Comparison of ENCODE assay signal across 1 cellular context in the genomic region with DNA sequence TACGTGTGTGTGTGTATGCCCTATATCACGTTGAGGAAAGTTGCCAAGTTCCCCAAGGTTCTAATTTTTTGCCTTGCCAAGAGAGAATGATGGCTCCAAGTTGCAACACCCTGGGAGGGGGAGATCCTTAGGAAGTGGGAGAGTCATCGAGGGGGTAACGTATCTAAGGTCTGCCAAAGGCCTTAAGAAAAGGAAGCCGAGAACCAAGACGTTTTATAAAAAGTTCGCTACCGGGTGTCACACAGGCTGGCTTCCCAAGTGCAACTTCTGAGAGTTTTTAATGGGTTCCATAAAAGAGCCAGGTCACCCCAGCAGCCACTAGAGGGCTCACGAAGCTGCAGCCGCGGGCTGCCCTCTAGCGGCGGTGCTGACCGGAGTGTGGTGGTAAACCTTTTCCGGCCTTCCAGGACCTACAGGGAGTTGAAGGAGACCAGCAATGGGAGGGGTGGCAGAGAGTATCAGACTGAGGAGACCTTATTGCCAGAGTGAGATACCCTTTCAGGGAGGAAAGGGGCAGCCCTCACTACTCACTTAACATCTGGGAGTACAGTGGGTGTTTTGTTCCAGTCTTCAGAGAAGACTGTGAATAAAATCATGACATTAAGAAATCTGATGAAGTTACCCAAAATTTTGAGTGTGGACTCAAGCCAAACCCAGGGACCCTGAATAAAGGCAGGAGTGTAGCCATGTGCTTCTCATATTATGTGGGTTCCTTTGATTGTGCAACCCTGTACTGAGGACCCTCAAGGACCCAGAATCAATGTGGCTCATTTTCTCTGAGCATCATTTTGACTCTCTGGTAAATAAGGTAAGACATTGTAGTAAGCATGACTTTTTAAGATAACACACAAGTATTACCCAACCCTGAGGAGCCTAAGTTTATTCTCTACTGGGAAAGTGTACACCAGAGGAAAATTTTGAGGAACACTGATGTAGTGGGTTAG.
TF ChIP-seq lines count a peak whose summit lies in the region.

No MANE protein-coding gene starts in this region.

TF ChIP-seq in IMR-90, 13 proteins besides CTCF, POLR2A, EP300 and RAD21 (continued from another document):
- TF ChIP-seq MXI1 (IDR thresholded peaks at IDR 0.05; ENCODE audit: borderline replicate concordance, low read depth, low read length) (no peak), USF2 (IDR thresholded peaks at IDR 0.05; ENCODE audit: low read depth, low read length) (no peak), ELK1 (IDR thresholded peaks at IDR 0.05; ENCODE audit: borderline replicate concordance, low read depth, low read length) (no peak), BHLHE40 (IDR thresholded peaks at IDR 0.05; ENCODE audit: low read depth, low read length) (no peak), RFX5 (IDR thresholded peaks at IDR 0.05; ENCODE audit: low read depth, low read length) (peak; percentile 41; the same call in 1 of the 2 replicates), FOS (IDR thresholded peaks at IDR 0.05; ENCODE audit: low read depth, low read length) (no peak), SMC3 (IDR thresholded peaks at IDR 0.05; ENCODE audit: low read depth, low read length) (peak; percentile 89)
